1 cellular context compared by ENCODE assay signal in genomic region chr6:106462923-106463557, GRCh38.
TF ChIP-seq lines count a peak whose summit lies in the region.

No MANE protein-coding gene starts in this region.

TF ChIP-seq in HepG2, 621 proteins besides CTCF, POLR2A, EP300 and RAD21 (continued from another document):
- no peak for TF ChIP-seq ZBTB26 (CRISPR knock-in tag; IDR thresholded peaks at IDR 0.05; ENCODE audit: borderline replicate concordance)
- TF ChIP-seq FOXJ3 (CRISPR knock-in tag; IDR thresholded peaks at IDR 0.05; ENCODE audit: borderline replicate concordance) = no peak; the same call in 1 of the 2 replicates
- peak; percentile 67 for TF ChIP-seq ASH2L (IDR thresholded peaks at IDR 0.05; ENCODE audit: insufficient read length, low read depth, low read length)
- TF ChIP-seq ZFY (CRISPR knock-in tag; IDR thresholded peaks at IDR 0.05) = no peak
- no peak for TF ChIP-seq FOXP1 (IDR thresholded peaks at IDR 0.05)
- peak; percentile 75; the same call in 1 of the 2 replicates for TF ChIP-seq FOXP1 (CRISPR knock-in tag; IDR thresholded peaks at IDR 0.05)
- TF ChIP-seq, protein P1, sequence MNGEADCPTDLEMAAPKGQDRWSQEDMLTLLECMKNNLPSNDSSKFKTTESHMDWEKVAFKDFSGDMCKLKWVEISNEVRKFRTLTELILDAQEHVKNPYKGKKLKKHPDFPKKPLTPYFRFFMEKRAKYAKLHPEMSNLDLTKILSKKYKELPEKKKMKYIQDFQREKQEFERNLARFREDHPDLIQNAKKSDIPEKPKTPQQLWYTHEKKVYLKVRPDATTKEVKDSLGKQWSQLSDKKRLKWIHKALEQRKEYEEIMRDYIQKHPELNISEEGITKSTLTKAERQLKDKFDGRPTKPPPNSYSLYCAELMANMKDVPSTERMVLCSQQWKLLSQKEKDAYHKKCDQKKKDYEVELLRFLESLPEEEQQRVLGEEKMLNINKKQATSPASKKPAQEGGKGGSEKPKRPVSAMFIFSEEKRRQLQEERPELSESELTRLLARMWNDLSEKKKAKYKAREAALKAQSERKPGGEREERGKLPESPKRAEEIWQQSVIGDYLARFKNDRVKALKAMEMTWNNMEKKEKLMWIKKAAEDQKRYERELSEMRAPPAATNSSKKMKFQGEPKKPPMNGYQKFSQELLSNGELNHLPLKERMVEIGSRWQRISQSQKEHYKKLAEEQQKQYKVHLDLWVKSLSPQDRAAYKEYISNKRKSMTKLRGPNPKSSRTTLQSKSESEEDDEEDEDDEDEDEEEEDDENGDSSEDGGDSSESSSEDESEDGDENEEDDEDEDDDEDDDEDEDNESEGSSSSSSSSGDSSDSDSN (CRISPR knock-in tag; IDR thresholded peaks at IDR 0.05) = no peak
- TF ChIP-seq ZNF468 (CRISPR knock-in tag; IDR thresholded peaks at IDR 0.05) = no peak
- TF ChIP-seq, protein P2, sequence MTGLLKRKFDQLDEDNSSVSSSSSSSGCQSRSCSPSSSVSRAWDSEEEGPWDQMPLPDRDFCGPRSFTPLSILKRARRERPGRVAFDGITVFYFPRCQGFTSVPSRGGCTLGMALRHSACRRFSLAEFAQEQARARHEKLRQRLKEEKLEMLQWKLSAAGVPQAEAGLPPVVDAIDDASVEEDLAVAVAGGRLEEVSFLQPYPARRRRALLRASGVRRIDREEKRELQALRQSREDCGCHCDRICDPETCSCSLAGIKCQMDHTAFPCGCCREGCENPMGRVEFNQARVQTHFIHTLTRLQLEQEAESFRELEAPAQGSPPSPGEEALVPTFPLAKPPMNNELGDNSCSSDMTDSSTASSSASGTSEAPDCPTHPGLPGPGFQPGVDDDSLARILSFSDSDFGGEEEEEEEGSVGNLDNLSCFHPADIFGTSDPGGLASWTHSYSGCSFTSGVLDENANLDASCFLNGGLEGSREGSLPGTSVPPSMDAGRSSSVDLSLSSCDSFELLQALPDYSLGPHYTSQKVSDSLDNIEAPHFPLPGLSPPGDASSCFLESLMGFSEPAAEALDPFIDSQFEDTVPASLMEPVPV (CRISPR knock-in tag; IDR thresholded peaks at IDR 0.05) = no peak
- TF ChIP-seq GTF2F1 (IDR thresholded peaks at IDR 0.05; ENCODE audit: low read length) = no peak
- no peak for TF ChIP-seq ZNF546 (CRISPR knock-in tag; conservative IDR thresholded peaks at IDR 0.05)
- TF ChIP-seq ZNF530 (CRISPR knock-in tag; IDR thresholded peaks at IDR 0.05; ENCODE audit: low read depth) = no peak
- no peak for TF ChIP-seq ZNF747 (CRISPR knock-in tag; IDR thresholded peaks at IDR 0.05; ENCODE audit: borderline replicate concordance)
- TF ChIP-seq ZNF337 (CRISPR knock-in tag; IDR thresholded peaks at IDR 0.05; ENCODE audit: borderline replicate concordance, low read depth) = no peak
- TF ChIP-seq KDM4B (CRISPR knock-in tag; IDR thresholded peaks at IDR 0.05) = no peak
- TF ChIP-seq, protein P3, sequence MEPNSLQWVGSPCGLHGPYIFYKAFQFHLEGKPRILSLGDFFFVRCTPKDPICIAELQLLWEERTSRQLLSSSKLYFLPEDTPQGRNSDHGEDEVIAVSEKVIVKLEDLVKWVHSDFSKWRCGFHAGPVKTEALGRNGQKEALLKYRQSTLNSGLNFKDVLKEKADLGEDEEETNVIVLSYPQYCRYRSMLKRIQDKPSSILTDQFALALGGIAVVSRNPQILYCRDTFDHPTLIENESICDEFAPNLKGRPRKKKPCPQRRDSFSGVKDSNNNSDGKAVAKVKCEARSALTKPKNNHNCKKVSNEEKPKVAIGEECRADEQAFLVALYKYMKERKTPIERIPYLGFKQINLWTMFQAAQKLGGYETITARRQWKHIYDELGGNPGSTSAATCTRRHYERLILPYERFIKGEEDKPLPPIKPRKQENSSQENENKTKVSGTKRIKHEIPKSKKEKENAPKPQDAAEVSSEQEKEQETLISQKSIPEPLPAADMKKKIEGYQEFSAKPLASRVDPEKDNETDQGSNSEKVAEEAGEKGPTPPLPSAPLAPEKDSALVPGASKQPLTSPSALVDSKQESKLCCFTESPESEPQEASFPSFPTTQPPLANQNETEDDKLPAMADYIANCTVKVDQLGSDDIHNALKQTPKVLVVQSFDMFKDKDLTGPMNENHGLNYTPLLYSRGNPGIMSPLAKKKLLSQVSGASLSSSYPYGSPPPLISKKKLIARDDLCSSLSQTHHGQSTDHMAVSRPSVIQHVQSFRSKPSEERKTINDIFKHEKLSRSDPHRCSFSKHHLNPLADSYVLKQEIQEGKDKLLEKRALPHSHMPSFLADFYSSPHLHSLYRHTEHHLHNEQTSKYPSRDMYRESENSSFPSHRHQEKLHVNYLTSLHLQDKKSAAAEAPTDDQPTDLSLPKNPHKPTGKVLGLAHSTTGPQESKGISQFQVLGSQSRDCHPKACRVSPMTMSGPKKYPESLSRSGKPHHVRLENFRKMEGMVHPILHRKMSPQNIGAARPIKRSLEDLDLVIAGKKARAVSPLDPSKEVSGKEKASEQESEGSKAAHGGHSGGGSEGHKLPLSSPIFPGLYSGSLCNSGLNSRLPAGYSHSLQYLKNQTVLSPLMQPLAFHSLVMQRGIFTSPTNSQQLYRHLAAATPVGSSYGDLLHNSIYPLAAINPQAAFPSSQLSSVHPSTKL (CRISPR knock-in tag; IDR thresholded peaks at IDR 0.05) = peak; percentile 64; the same call in 1 of the 2 replicates
- TF ChIP-seq ZNF644 (CRISPR knock-in tag; IDR thresholded peaks at IDR 0.05; ENCODE audit: low read depth) = no peak
- TF ChIP-seq ZNF850 (CRISPR knock-in tag; conservative IDR thresholded peaks at IDR 0.05) = no peak
- no peak for TF ChIP-seq KAT2B (IDR thresholded peaks at IDR 0.05; ENCODE audit: borderline replicate concordance, low read depth, low read length)
- peak; percentile 52; the same call in 1 of the 2 replicates for TF ChIP-seq NFIC (IDR thresholded peaks at IDR 0.05; ENCODE audit: low read length)
- TF ChIP-seq, protein P4, sequence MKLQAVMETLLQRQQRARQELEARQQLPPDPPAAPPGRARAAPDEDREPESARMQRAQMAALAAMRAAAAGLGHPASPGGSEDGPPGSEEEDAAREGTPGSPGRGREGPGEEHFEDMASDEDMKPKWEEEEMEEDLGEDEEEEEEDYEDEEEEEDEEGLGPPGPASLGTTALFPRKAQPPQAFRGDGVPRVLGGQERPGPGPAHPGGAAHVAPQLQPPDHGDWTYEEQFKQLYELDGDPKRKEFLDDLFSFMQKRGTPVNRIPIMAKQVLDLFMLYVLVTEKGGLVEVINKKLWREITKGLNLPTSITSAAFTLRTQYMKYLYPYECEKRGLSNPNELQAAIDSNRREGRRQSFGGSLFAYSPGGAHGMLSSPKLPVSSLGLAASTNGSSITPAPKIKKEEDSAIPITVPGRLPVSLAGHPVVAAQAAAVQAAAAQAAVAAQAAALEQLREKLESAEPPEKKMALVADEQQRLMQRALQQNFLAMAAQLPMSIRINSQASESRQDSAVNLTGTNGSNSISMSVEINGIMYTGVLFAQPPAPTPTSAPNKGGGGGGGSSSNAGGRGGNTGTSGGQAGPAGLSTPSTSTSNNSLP (IDR thresholded peaks at IDR 0.05; ENCODE audit: low read depth, low read length) = peak; percentile 50; the same call in 1 of the 2 replicates
- TF ChIP-seq ZNF24 (IDR thresholded peaks at IDR 0.05) = no peak
- 0 out of 2 replicates have a peak, but pooled peaks have one; percentile 51 for TF ChIP-seq ISL2 (CRISPR knock-in tag; IDR thresholded peaks at IDR 0.05)
- TF ChIP-seq ZNF800 (CRISPR knock-in tag; IDR thresholded peaks at IDR 0.05) = no peak
- no peak for TF ChIP-seq ZFP1 (CRISPR knock-in tag; IDR thresholded peaks at IDR 0.05)
- no peak for TF ChIP-seq ZFP91 (CRISPR knock-in tag; IDR thresholded peaks at IDR 0.05; ENCODE audit: borderline replicate concordance)
- peak; percentile 81 for TF ChIP-seq TCF7 (IDR thresholded peaks at IDR 0.05; ENCODE audit: low read depth)
- peak; percentile 49; the same call in 1 of the 2 replicates for TF ChIP-seq GATAD2A (CRISPR knock-in tag; IDR thresholded peaks at IDR 0.05)
- TF ChIP-seq ZNF816 (CRISPR knock-in tag; IDR thresholded peaks at IDR 0.05; ENCODE audit: borderline replicate concordance) = no peak
- no peak for TF ChIP-seq SNAPC2 (CRISPR knock-in tag; IDR thresholded peaks at IDR 0.05)
- TF ChIP-seq SRSF9 (IDR thresholded peaks at IDR 0.05; ENCODE audit: borderline replicate concordance, insufficient read depth, low read depth, low read length, poor library complexity, severe bottlenecking) = no peak
- no peak for TF ChIP-seq MYNN (CRISPR knock-in tag; IDR thresholded peaks at IDR 0.05; ENCODE audit: low read depth)
- TF ChIP-seq CENPT (CRISPR knock-in tag; IDR thresholded peaks at IDR 0.05; ENCODE audit: low read depth) = no peak
